9 cellular contexts compared by ENCODE assay signal in genomic region chr22:30918761-30919160, GRCh38.
"Had no signal": no experiment of that assay in that cellular context is flagged by ENCODE, and none has a peak within 500 bp of the region (broad histone marks: within the 10 kb centered on the region; RNA-seq: fewer than 3 reads in every experiment).

No MANE protein-coding gene starts in this region.

- H3K4me3 ChIP-seq: GM23248, HAP-1 had no signal

- DNase-seq: GM23248, GOT3, H7, HFFc6 had no signal

- H3K9me3 ChIP-seq: HAP-1 had no signal

- H3K27ac Mint-ChIP-seq: HFFc6, IgD-negative memory B cell had no signal

- ATAC-seq: HCT116, HepG2 had no signal

- H3K36me3 ChIP-seq: HAP-1 had no signal

- H3K27ac ChIP-seq: GM23248, HL-60 had no signal

- H3K27me3 Mint-ChIP-seq: IgD-negative memory B cell had no signal

- H3K9me3 Mint-ChIP-seq: HFFc6 had no signal

- H3K4me3 Mint-ChIP-seq: HFFc6, IgD-negative memory B cell had no signal
